11 cellular contexts compared by ENCODE assay signal in genomic region chr4:68504836-68505235, GRCh38. TPM values are rescaled to one million over a fixed set of nuclear protein-coding genes. Genes with fewer than 3 reads are reported as not detected.
DNase-seq lines count a peak whose midpoint lies in the region; ATAC-seq, FAIRE-seq and TF ChIP-seq lines count a peak whose summit lies in the region.
"Not testable (repeated sequence)": the region's sequence is repeated elsewhere in the genome, so short reads cannot be mapped to it uniquely, and the experiment has no call there.
"Had no signal": no experiment of that assay in that cellular context is flagged by ENCODE, and none has a peak within 500 bp of the region (broad histone marks: within the 10 kb centered on the region; RNA-seq: fewer than 3 reads in every experiment).

No MANE protein-coding gene starts in this region.

- SMC1A ChIA-PET in GM12878 (lab: Charles Lee; ENCODE audit: uncharacterized antibody, unreplicated experiment) = interaction anchor here (0.6 kb wide), 1 partner anchor 153 kb away, joined by 3 read pairs; no protein-coding TSS in a partner anchor

- CTCF ChIA-PET in CD4-positive, alpha-beta memory T cell (lab: Charles Lee; ENCODE audit: partially characterized antibody); activated CD4-positive, alpha-beta T cell treated with anti-CD3 and anti-CD28 coated beads for 36 hours (lab: Charles Lee); activated CD4-positive, alpha-beta memory T cell treated with anti-CD3 and anti-CD28 coated beads, Interleukin-2, amount 10 ng/mL, durations not matched to agents 7 days and 5 days (lab: Charles Lee); GM12878 (lab: Yijun Ruan, JAX): not testable (repeated sequence)

- TF ChIP-seq EP300 in GM12878 (IDR thresholded peaks at IDR 0.05; ENCODE audit: borderline replicate concordance in 1 of 2, control insufficient read depth in 1 of 2, low read depth in 2 of 2, low read length in 2 of 2) = not testable (repeated sequence)

- RAD21 ChIA-PET in GM12878 (lab: Charles Lee; ENCODE audit: unreplicated experiment) = not testable (repeated sequence)

- TF ChIP-seq RAD21 in GM12878 (IDR thresholded peaks at IDR 0.05; ENCODE audit: insufficient read depth, low read depth, low read length) = not testable (repeated sequence)

- BruUV-seq in GM12878 (replicated peaks; lab: Mats Ljungman, UMichigan) = not testable (repeated sequence)

- in situ Hi-C loops in GM12878 (cut with MboI) = loop anchor here (25.0 kb wide), 2 partner anchors 132 to 532 kb away; no protein-coding TSS in a partner anchor

- H3K4me1 Mint-ChIP-seq in CD4-positive, alpha-beta memory T cell = peaks cover 5 to 22% (median 16%) of the 10 kb centered on the region in 4 donors
- H3K4me1 Mint-ChIP-seq in activated CD4-positive, alpha-beta T cell treated with anti-CD3 and anti-CD28 coated beads for 36 hours = peaks cover 13% of the 10 kb centered on the region
- H3K4me1 Mint-ChIP-seq in activated CD4-positive, alpha-beta memory T cell treated with anti-CD3 and anti-CD28 coated beads, Interleukin-2, amount 10 ng/mL, durations not matched to agents 7 days and 5 days = not testable (repeated sequence)

- ATAC-seq in activated CD4-positive, alpha-beta T cell treated with anti-CD3 and anti-CD28 coated beads for 36 hours = not testable (repeated sequence)
- ATAC-seq in GM12878 = peak; percentile 43; the same call in 2 of the 3 replicates

- not testable (repeated sequence) for H4K20me1 ChIP-seq in GM12878 (ENCODE audit: control insufficient read depth, insufficient read depth)

- not testable (repeated sequence) for H3K4me3 ChIP-seq in CD4-positive, alpha-beta memory T cell (ENCODE audit: low read length in 2 of 2); Jurkat, Clone E6-1 (ENCODE audit: low read length); GM12878; spleen

- not testable (repeated sequence) for FAIRE-seq in GM12878 (lab: Jason Lieb, UNC)

- H3K27me3 Mint-ChIP-seq in CD4-positive, alpha-beta memory T cell; activated CD4-positive, alpha-beta T cell treated with anti-CD3 and anti-CD28 coated beads for 36 hours; activated CD4-positive, alpha-beta memory T cell treated with anti-CD3 and anti-CD28 coated beads, Interleukin-2, amount 10 ng/mL, durations not matched to agents 7 days and 5 days: not testable (repeated sequence)

- H3K27me3 ChIP-seq in CD4-positive, alpha-beta memory T cell (ENCODE audit: insufficient read depth, low read length); GM12878 (replicated peaks in 1 of 2; ENCODE audit: control insufficient read depth in 2 of 2, insufficient read depth in 2 of 2, low read length in 1 of 2); spleen (replicated peaks in 1 of 7): not testable (repeated sequence)

- not testable (repeated sequence) for H3K36me3 ChIP-seq in CD4-positive, alpha-beta memory T cell (ENCODE audit: insufficient read depth, low read length); GM12878 (ENCODE audit: control insufficient read depth in 2 of 2, insufficient read depth in 2 of 2, low read length in 1 of 2); spleen

- TF ChIP-seq POLR2A in GM12878 (IDR thresholded peaks at IDR 0.05; ENCODE audit: low read depth, low read length); spleen (IDR thresholded peaks at IDR 0.05): not testable (repeated sequence)

- not testable (repeated sequence) for H2AFZ ChIP-seq in GM12878 (ENCODE audit: control insufficient read depth, low read depth, low read length)

- intact Hi-C loops in CD4-positive, alpha-beta memory T cell (cut with micrococcal nuclease) = not testable (repeated sequence)
- intact Hi-C loops in activated CD4-positive, alpha-beta T cell treated with anti-CD3 and anti-CD28 coated beads for 36 hours (cut with DNase I, micrococcal nuclease) = loop anchor here in 1 of 2 experiments (10.0 kb wide), 1 partner anchor 120 kb away; no protein-coding TSS in a partner anchor
- intact Hi-C loops in GM12878 (cut with micrococcal nuclease; ENCODE audit: unreplicated experiment) (loop anchor here (10.0 kb wide), 1 partner anchor 130 kb away; no protein-coding TSS in a partner anchor), spleen (cut with DNase I; ENCODE audit: low total_unique reads) (loop anchor here (5.0 kb wide), 1 partner anchor 122 kb away; no protein-coding TSS in a partner anchor)

- WGBS in GM12878 (ENCODE audit: insufficient coverage, insufficient replicate concordance, low lambda C conversion rate, missing lambda C conversion rate) = 48% methylated on average over 4 of the region's 4 CpGs
- 85 to 94% (median 91%) methylated on average over 4 of the region's 4 CpGs for WGBS in spleen, 5 donors

- not testable (repeated sequence) for H3K4me1 ChIP-seq in CD4-positive, alpha-beta memory T cell (ENCODE audit: insufficient read depth, low read length); GM12878 (ENCODE audit: control insufficient read depth, insufficient read depth, low read length); spleen

- TF ChIP-seq CTCF in GM12878 (IDR thresholded peaks at IDR 0.05 in 2 of 3, conservative IDR thresholded peaks at IDR 0.05 in 1 of 3; ENCODE audit: control insufficient read depth in 2 of 3, extremely low read depth in 1 of 3, insufficient read depth in 1 of 3, low read depth in 3 of 3, low read length in 3 of 3); spleen (IDR thresholded peaks at IDR 0.05 in 8 of 11, conservative IDR thresholded peaks at IDR 0.05 in 3 of 11): not testable (repeated sequence)

- H3K4me2 ChIP-seq in GM12878 (ENCODE audit: control insufficient read depth, insufficient read depth) = not testable (repeated sequence)

- H3K27ac Mint-ChIP-seq in CD4-positive, alpha-beta memory T cell = peak overlapping the region in 1 of 7 donors; percentile 65
- not testable (repeated sequence) for H3K27ac Mint-ChIP-seq in activated CD4-positive, alpha-beta T cell treated with anti-CD3 and anti-CD28 coated beads for 36 hours; activated CD4-positive, alpha-beta memory T cell treated with anti-CD3 and anti-CD28 coated beads, Interleukin-2, amount 10 ng/mL, durations not matched to agents 7 days and 5 days

- not testable (repeated sequence) for H3K27ac ChIP-seq in CD4-positive, alpha-beta memory T cell (ENCODE audit: low read depth, low read length); GM12878 (ENCODE audit: control insufficient read depth, insufficient read depth); spleen

- POLR2A ChIA-PET in CD4-positive, alpha-beta memory T cell (lab: Charles Lee; ENCODE audit: partially characterized antibody) = interaction anchor here (1.0 kb wide), 1 partner anchor 156 kb away, joined by 3 read pairs; no protein-coding TSS in a partner anchor
- POLR2A ChIA-PET in activated CD4-positive, alpha-beta T cell treated with anti-CD3 and anti-CD28 coated beads for 36 hours (lab: Charles Lee); GM12878 (lab: Charles Lee): not testable (repeated sequence)
- POLR2A ChIA-PET in activated CD4-positive, alpha-beta memory T cell treated with anti-CD3 and anti-CD28 coated beads, Interleukin-2, amount 10 ng/mL, durations not matched to agents 7 days and 5 days (lab: Charles Lee) = interaction anchor here (1.7 kb wide), 1 partner anchor 155 kb away, joined by 4 read pairs; no protein-coding TSS in a partner anchor

- H3K79me2 ChIP-seq in GM12878 (ENCODE audit: control insufficient read depth, insufficient read depth, low read length) = not testable (repeated sequence)

- DNase-seq in CD4-positive, alpha-beta memory T cell = peak in 3 of 5 donors; percentile 9 to 20 (median 12)
- DNase-seq in Jurkat, Clone E6-1 (ENCODE audit: low read depth, low spot score) = peak; percentile 14
- DNase-seq in NCI-H748 (lab: John Stamatoyannopoulos, UW; ENCODE audit: unreplicated experiment) (peak; percentile 8), spleen (peak; percentile 67)
- DNase-seq in activated CD4-positive, alpha-beta T cell treated with anti-CD3 and anti-CD28 coated beads for 36 hours = peak; percentile 12
- peak; percentile 21 for DNase-seq in activated CD4-positive, alpha-beta memory T cell treated with anti-CD3 and anti-CD28 coated beads, Interleukin-2, amount 10 ng/mL, durations not matched to agents 7 days and 5 days
- peak; percentile 17 for DNase-seq in activated effector memory CD4-positive, alpha-beta T cell treated with Interleukin-2 at 50 U/mL for 16 hours
- DNase-seq in GM12878 (ENCODE audit: low read depth, low spot score) = not testable (repeated sequence)

- not testable (repeated sequence) for H3K9ac ChIP-seq in GM12878 (ENCODE audit: control insufficient read depth, insufficient read depth, low read length)

- H3K4me3 Mint-ChIP-seq in CD4-positive, alpha-beta memory T cell = peak overlapping the region in 1 of 8 donors; percentile 67
- H3K4me3 Mint-ChIP-seq in activated CD4-positive, alpha-beta T cell treated with anti-CD3 and anti-CD28 coated beads for 36 hours; activated CD4-positive, alpha-beta memory T cell treated with anti-CD3 and anti-CD28 coated beads, Interleukin-2, amount 10 ng/mL, durations not matched to agents 7 days and 5 days: not testable (repeated sequence)

- H3K9me3 Mint-ChIP-seq in CD4-positive, alpha-beta memory T cell = peaks cover 0 to 13% (median 6%) of the 10 kb centered on the region in 8 donors
- not testable (repeated sequence) for H3K9me3 Mint-ChIP-seq in activated CD4-positive, alpha-beta T cell treated with anti-CD3 and anti-CD28 coated beads for 36 hours (ENCODE audit: low read depth); activated CD4-positive, alpha-beta memory T cell treated with anti-CD3 and anti-CD28 coated beads, Interleukin-2, amount 10 ng/mL, durations not matched to agents 7 days and 5 days

- not testable (repeated sequence) for H3K36me3 Mint-ChIP-seq in CD4-positive, alpha-beta memory T cell; activated CD4-positive, alpha-beta T cell treated with anti-CD3 and anti-CD28 coated beads for 36 hours (ENCODE audit: low read depth); activated CD4-positive, alpha-beta memory T cell treated with anti-CD3 and anti-CD28 coated beads, Interleukin-2, amount 10 ng/mL, durations not matched to agents 7 days and 5 days (ENCODE audit: low read depth)

- not testable (repeated sequence) for H3K9me3 ChIP-seq in CD4-positive, alpha-beta memory T cell (ENCODE audit: control insufficient read depth in 1 of 2, low read length in 2 of 2); GM12878 (replicated peaks; ENCODE audit: control insufficient read depth, insufficient read depth, low read length); spleen

RNA-seq across cellular contexts. Expression of gene TMPRSS11E, which starts 57.6 kb away (rescaled TPM):
- total RNA-seq in CD4-positive, alpha-beta memory T cell = not detected
- polyA plus RNA-seq in CD4-positive, alpha-beta memory T cell = under 1 TPM in 1 of 2 donors, not detected in 1; 0.27 TPM
- polyA plus RNA-seq in Jurkat, Clone E6-1 (2012; ENCODE audit: insufficient read depth, insufficient read length) = not detected
- total RNA-seq in activated CD4-positive, alpha-beta T cell treated with anti-CD3 and anti-CD28 coated beads for 36 hours = under 1 TPM in 1 of 2 experiments, not detected in 1; 0.07 TPM
- total RNA-seq in activated CD4-positive, alpha-beta memory T cell treated with anti-CD3 and anti-CD28 coated beads, Interleukin-2, amount 10 ng/mL, durations not matched to agents 7 days and 5 days = not detected
- total RNA-seq in GM12878 (2013; cell fraction: nucleolus; rRNA removed) = not detected in 2 replicates
- not detected in 2 replicates for total RNA-seq in GM12878 (2014; rRNA removed)
- total RNA-seq in GM12878 (2014; rRNA removed; fragmentation: Illumina TruSeq; extraction: Trizol) = not detected in 2 replicates
- total RNA-seq in GM12878 (2021) = not detected in 2 replicates
- polyA plus RNA-seq in GM12878 (2011; ENCODE audit: low read depth) = not detected
- polyA plus RNA-seq in GM12878 (2011; rRNA removed) = not detected in 2 replicates
- polyA plus RNA-seq in GM12878 (2011; cell fraction: cytosol; rRNA removed) = not detected in 2 replicates
- polyA plus RNA-seq in GM12878 (2011; cell fraction: nucleus; rRNA removed) = not detected in 2 replicates
- polyA plus RNA-seq in GM12878 (2012) = not detected in 2 replicates
- not detected in 2 replicates for polyA plus RNA-seq in GM12878 (2014; fragmentation: Illumina TruSeq; extraction: Trizol)
- not detected for polyA plus RNA-seq in GM12878 (2014; fragmentation: Nextera tagmentation; extraction: Ambion mirVana)
- polyA plus RNA-seq in GM12878 (2014; rRNA removed) = not detected in 2 replicates
- polyA plus RNA-seq in GM12878 (2016; fragmentation: Nextera tagmentation; extraction: Ambion mirVana) = not detected
- polyA minus RNA-seq in GM12878 (2011; rRNA and poly(A)+ RNA removed) = not detected in 2 replicates
- not detected in 2 replicates for polyA minus RNA-seq in GM12878 (2011; cell fraction: cytosol; rRNA and poly(A)+ RNA removed)
- not detected in 2 replicates for polyA minus RNA-seq in GM12878 (2011; cell fraction: nucleus; rRNA and poly(A)+ RNA removed)
- total RNA-seq in spleen = under 1 TPM in 3 of 7 donors, not detected in 4; 0.16 to 0.60 (median 0.36) TPM
- polyA plus RNA-seq in spleen = under 1 TPM; 0.03 to 0.26 (median 0.13) TPM
- total RNA-seq: A172, B cell, HepG2 had no signal
- polyA plus RNA-seq: HepG2 had no signal
